8 cellular contexts compared by ENCODE assay signal in genomic region chr1:174965006-174965971, GRCh38. TPM values are rescaled to one million over a fixed set of nuclear protein-coding genes. Genes with fewer than 3 reads are reported as not detected.
DNase-seq lines count a peak whose midpoint lies in the region; ATAC-seq and TF ChIP-seq lines count a peak whose summit lies in the region.

No MANE protein-coding gene starts in this region.

- CTCF ChIA-PET in activated CD4-positive, alpha-beta T cell treated with anti-CD3 and anti-CD28 coated beads, Interleukin-2, amount 10 ng/mL, durations not matched to agents 7 days and 5 days (lab: Charles Lee) = interaction anchor here (0.6 to 2.0 kb wide), 4 partner anchors 11 to 1872 kb away, joined by 3 to 9 read pairs (median 4); no protein-coding TSS in a partner anchor

- H3K36me3 Mint-ChIP-seq in IgD-negative memory B cell (peaks cover 3% of the 10 kb centered on the region), glutamatergic neuron (ENCODE audit: unreplicated experiment) (no peaks in the 10 kb centered on the region)
- H3K36me3 Mint-ChIP-seq in activated CD4-positive, alpha-beta T cell treated with anti-CD3 and anti-CD28 coated beads, Interleukin-2, amount 10 ng/mL, durations not matched to agents 7 days and 5 days (ENCODE audit: low read depth) = peaks cover 14% of the 10 kb centered on the region

- H3K27me3 Mint-ChIP-seq in IgD-negative memory B cell (no peaks in the 10 kb centered on the region), glutamatergic neuron (ENCODE audit: unreplicated experiment) (no peaks in the 10 kb centered on the region)
- H3K27me3 Mint-ChIP-seq in activated CD4-positive, alpha-beta T cell treated with anti-CD3 and anti-CD28 coated beads, Interleukin-2, amount 10 ng/mL, durations not matched to agents 7 days and 5 days = no peaks in the 10 kb centered on the region

- intact Hi-C loops in sciatic nerve (cut with DNase I) = no loop called here

- ATAC-seq in foreskin keratinocyte (no peak), sciatic nerve (peak; percentile 73), GM21825 (IDR thresholded peaks at IDR 0.05; ENCODE audit: unreplicated experiment) (no peak)

- H3K4me3 Mint-ChIP-seq in IgD-negative memory B cell (peak overlapping the region; percentile 13 to 74 (median 44)), glutamatergic neuron (ENCODE audit: unreplicated experiment) (no peak overlapping the region)
- peak overlapping the region; percentile 79 for H3K4me3 Mint-ChIP-seq in activated CD4-positive, alpha-beta T cell treated with anti-CD3 and anti-CD28 coated beads, Interleukin-2, amount 10 ng/mL, durations not matched to agents 7 days and 5 days

- H3K27ac Mint-ChIP-seq in IgD-negative memory B cell = peak overlapping the region; percentile 19 to 87 (median 24)
- H3K27ac Mint-ChIP-seq in activated CD4-positive, alpha-beta T cell treated with anti-CD3 and anti-CD28 coated beads, Interleukin-2, amount 10 ng/mL, durations not matched to agents 7 days and 5 days = peak overlapping the region; percentile 97
- H3K27ac Mint-ChIP-seq in glutamatergic neuron (ENCODE audit: unreplicated experiment) = no peak overlapping the region

- H3K27ac ChIP-seq in foreskin keratinocyte = peak overlapping the region; percentile 17

- TF ChIP-seq CTCF in foreskin keratinocyte (conservative IDR thresholded peaks at IDR 0.05) (no peak), glutamatergic neuron (IDR thresholded peaks at IDR 0.05; ENCODE audit: partially characterized antibody, unreplicated experiment) (no peak), foreskin fibroblast (IDR thresholded peaks at IDR 0.05; ENCODE audit: low read depth, low read length) (no peak)

- POLR2A ChIA-PET in activated CD4-positive, alpha-beta T cell treated with anti-CD3 and anti-CD28 coated beads, Interleukin-2, amount 10 ng/mL, durations not matched to agents 7 days and 5 days (lab: Charles Lee) = interaction anchor here (3.1 kb wide), 1 partner anchor 34 kb away, joined by 10 read pairs; the partner anchor contains the start of gene CACYBP

- H3K4me3 ChIP-seq in foreskin fibroblast (ENCODE audit: low read depth in 1 of 2, low read length in 2 of 2) = no peak overlapping the region

- peak; percentile 33 for DNase-seq in activated CD4-positive, alpha-beta T cell treated with anti-CD3 and anti-CD28 coated beads, Interleukin-2, amount 10 ng/mL, durations not matched to agents 7 days and 5 days
- DNase-seq in foreskin keratinocyte (no peak), sciatic nerve (ENCODE audit: low spot score) (peak; percentile 55), glutamatergic neuron (no peak), SKM-1 (lab: John Stamatoyannopoulos, UW; ENCODE audit: unreplicated experiment) (no peak), foreskin fibroblast (no peak)

- H3K4me1 ChIP-seq in foreskin keratinocyte = peaks cover 5% of the 10 kb centered on the region

- no peaks in the 10 kb centered on the region for H3K27me3 ChIP-seq in foreskin keratinocyte

- peaks cover 46 to 54% (median 53%) of the 10 kb centered on the region in 3 donors for H3K4me1 Mint-ChIP-seq in IgD-negative memory B cell
- H3K4me1 Mint-ChIP-seq in activated CD4-positive, alpha-beta T cell treated with anti-CD3 and anti-CD28 coated beads, Interleukin-2, amount 10 ng/mL, durations not matched to agents 7 days and 5 days = peaks cover 68% of the 10 kb centered on the region
- H3K4me1 Mint-ChIP-seq in glutamatergic neuron (ENCODE audit: low read depth, unreplicated experiment) = peaks cover 20% of the 10 kb centered on the region

- H3K9me3 Mint-ChIP-seq in IgD-negative memory B cell (no peaks in the 10 kb centered on the region), glutamatergic neuron (ENCODE audit: unreplicated experiment) (no peaks in the 10 kb centered on the region)
- no peaks in the 10 kb centered on the region for H3K9me3 Mint-ChIP-seq in activated CD4-positive, alpha-beta T cell treated with anti-CD3 and anti-CD28 coated beads, Interleukin-2, amount 10 ng/mL, durations not matched to agents 7 days and 5 days

RNA-seq across cellular contexts. Expression of gene CACYBP, which starts 34.5 kb away (rescaled TPM):
- polyA plus RNA-seq in IgD-negative memory B cell = 158 TPM
- total RNA-seq in activated CD4-positive, alpha-beta T cell treated with anti-CD3 and anti-CD28 coated beads, Interleukin-2, amount 10 ng/mL, durations not matched to agents 7 days and 5 days = 100 to 1,000 TPM; 198 to 207 TPM
- total RNA-seq in foreskin keratinocyte = 116 and 154 TPM in 2 replicates
- polyA plus RNA-seq in foreskin keratinocyte = 126 and 164 TPM in 2 replicates
- total RNA-seq in sciatic nerve = 82.2 TPM
- total RNA-seq in glutamatergic neuron (ENCODE audit: unreplicated experiment) = 88.7 TPM

RNA-seq across cellular contexts. Expression of gene MRPS14, which starts 57.9 kb away (rescaled TPM):
- 43.4 TPM for polyA plus RNA-seq in IgD-negative memory B cell
- 10 to 100 TPM; 34.5 to 34.6 TPM for total RNA-seq in activated CD4-positive, alpha-beta T cell treated with anti-CD3 and anti-CD28 coated beads, Interleukin-2, amount 10 ng/mL, durations not matched to agents 7 days and 5 days
- 26.1 and 28.5 TPM in 2 replicates for total RNA-seq in foreskin keratinocyte
- 37.6 and 42.0 TPM in 2 replicates for polyA plus RNA-seq in foreskin keratinocyte
- total RNA-seq in sciatic nerve = 27.6 TPM
- 35.3 TPM for total RNA-seq in glutamatergic neuron (ENCODE audit: unreplicated experiment)

Comparison
In these comparisons a context has a peak if more than half of its experiments do, and no peak if none do; other contexts are left out.
1. DNase-seq: peak in activated CD4-positive, alpha-beta T cell treated with anti-CD3 and anti-CD28 coated beads, Interleukin-2, amount 10 ng/mL, durations not matched to agents 7 days and 5 days (single experiment) and sciatic nerve (single experiment); none in foreskin keratinocyte (0 of 2), glutamatergic neuron (single experiment), SKM-1 (single experiment) and foreskin fibroblast (0 of 2).